In the genomic region with DNA sequence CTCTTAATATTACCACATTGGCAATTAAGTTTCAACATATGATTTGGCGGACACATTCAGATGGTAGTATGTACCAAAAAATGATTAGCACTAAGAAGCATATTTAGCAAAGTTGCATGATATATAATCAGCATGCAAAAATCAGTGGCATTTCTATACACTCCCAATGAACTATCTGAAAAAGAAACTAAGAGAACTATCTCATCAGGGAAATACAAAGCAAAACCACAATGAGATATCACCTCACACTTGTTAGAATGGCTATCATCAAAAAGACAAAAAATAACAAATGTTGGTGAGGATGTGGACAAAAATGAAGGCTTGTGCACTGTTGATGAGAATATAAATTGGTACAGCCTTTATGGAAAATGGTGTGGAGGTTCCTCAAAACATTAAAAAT, we compare ENCODE assay signal across 17 cellular contexts. TPM values are rescaled to one million over a fixed set of nuclear protein-coding genes. Genes with fewer than 3 reads are reported as not detected.
DNase-seq lines count a peak whose midpoint lies in the region; ATAC-seq, FAIRE-seq and TF ChIP-seq lines count a peak whose summit lies in the region.
"Had no signal": no experiment of that assay in that cellular context is flagged by ENCODE, and none has a peak within 500 bp of the region (broad histone marks: within the 10 kb centered on the region; RNA-seq: fewer than 3 reads in every experiment).

No MANE protein-coding gene starts in this region.

- H3K4me1 ChIP-seq in KMS-11 (ENCODE audit: low read depth, poor library complexity, severe bottlenecking) (peaks cover 42% of the 10 kb centered on the region), kidney (ENCODE audit: control insufficient read depth in 1 of 2, insufficient read depth in 1 of 2, low read depth in 1 of 2, low read length in 2 of 2) (no peaks in the 10 kb centered on the region)
- H3K4me1 ChIP-seq: Peyer's patch had no signal

- ATAC-seq in GM19351 (IDR thresholded peaks at IDR 0.05; ENCODE audit: unreplicated experiment) (peak; percentile 51), GM21717 (IDR thresholded peaks at IDR 0.05; ENCODE audit: unreplicated experiment) (peak; percentile 30)
- ATAC-seq in natural killer cell treated with Interleukin-12 subunit alpha and Interleukin-12 subunit beta and Interleukin-15 and Interleukin-18, amount 100 ng/mL, for 72 hours: no peak
- ATAC-seq: Right ventricle myocardium inferior had no signal

- H3K9ac ChIP-seq in KMS-11: peak overlapping the region; percentile 40
- H3K9ac ChIP-seq in kidney (ENCODE audit: low read length in 2 of 2): no peak overlapping the region

- DNase-seq in natural killer cell treated with Interleukin-12 subunit alpha and Interleukin-12 subunit beta and Interleukin-15 and Interleukin-18, amount 100 ng/mL, for 72 hours (ENCODE audit: low spot score): no peak
- DNase-seq in NCI-H82 (lab: John Stamatoyannopoulos, UW) (no peak), kidney (no peak)
- DNase-seq in activated T-cell treated with anti-CD3 and anti-CD28 coated beads, Interleukin-2, amount 50 U/mL, for 1 hour: no peak
- DNase-seq: DMS53, GOT3, IMR-90, NCI-H187, NCI-H446, NCI-H69, Peyer's patch, T-helper 9 cell had no signal

- H3K27ac Mint-ChIP-seq in natural killer cell treated with Interleukin-12 subunit alpha and Interleukin-12 subunit beta and Interleukin-15 and Interleukin-18, amount 100 ng/mL, for 72 hours: peak overlapping the region in 1 of 2 donors; percentile 14

- H4K20me1 ChIP-seq in KMS-11 (ENCODE audit: insufficient read depth): no peaks in the 10 kb centered on the region

- TF ChIP-seq CTCF in KMS-11 (conservative IDR thresholded peaks at IDR 0.05; ENCODE audit: low read depth, low read length): no peak
- no peak for TF ChIP-seq CTCF in kidney (IDR thresholded peaks at IDR 0.05; ENCODE audit: borderline replicate concordance, extremely low read depth, insufficient read depth)

- H3K79me2 ChIP-seq in KMS-11 (ENCODE audit: insufficient read depth, low read depth): no peaks in the 10 kb centered on the region

- H3K27ac ChIP-seq in KMS-11 (peak overlapping the region; percentile 73), kidney (ENCODE audit: low read depth in 2 of 2, low read length in 2 of 2) (no peak overlapping the region)
- H3K27ac ChIP-seq: Peyer's patch, SK-N-MC had no signal

- peaks cover 0 to 2% of the 10 kb centered on the region in 2 donors for H3K27me3 Mint-ChIP-seq in natural killer cell treated with Interleukin-12 subunit alpha and Interleukin-12 subunit beta and Interleukin-15 and Interleukin-18, amount 100 ng/mL, for 72 hours

- H3K4me1 Mint-ChIP-seq in natural killer cell treated with Interleukin-12 subunit alpha and Interleukin-12 subunit beta and Interleukin-15 and Interleukin-18, amount 100 ng/mL, for 72 hours (ENCODE audit: low read depth in 2 of 2): peaks cover 29 to 32% of the 10 kb centered on the region in 2 donors

- no peaks in the 10 kb centered on the region for H3K36me3 ChIP-seq in KMS-11 (ENCODE audit: insufficient read depth)
- H3K36me3 ChIP-seq in kidney (ENCODE audit: control insufficient read depth in 1 of 2, insufficient read depth in 2 of 2, low read length in 2 of 2): no peaks in the 10 kb centered on the region
- H3K36me3 ChIP-seq: Peyer's patch had no signal

- intact Hi-C loops in kidney (cut with DNase I): no loop called here

- H2AFZ ChIP-seq in KMS-11 (ENCODE audit: low read depth): peak overlapping the region; percentile 48

- H3K9me3 Mint-ChIP-seq in natural killer cell treated with Interleukin-12 subunit alpha and Interleukin-12 subunit beta and Interleukin-15 and Interleukin-18, amount 100 ng/mL, for 72 hours: no peaks in the 10 kb centered on the region

- H3K4me3 ChIP-seq in KMS-11 (IDR thresholded peaks at IDR 0.05; ENCODE audit: insufficient read depth, low read depth, low read length) (no peak overlapping the region), kidney (ENCODE audit: low read length in 2 of 2) (no peak overlapping the region)
- H3K4me3 ChIP-seq: Peyer's patch, SK-N-MC had no signal

- H3K4me2 ChIP-seq in KMS-11: peak overlapping the region; percentile 93

- FAIRE-seq in kidney (lab: Jason Lieb, UNC): no peak

- no peaks in the 10 kb centered on the region for H3K27me3 ChIP-seq in KMS-11 (ENCODE audit: insufficient read depth, low read depth)
- H3K27me3 ChIP-seq: Peyer's patch had no signal

- H3K4me3 Mint-ChIP-seq in natural killer cell treated with Interleukin-12 subunit alpha and Interleukin-12 subunit beta and Interleukin-15 and Interleukin-18, amount 100 ng/mL, for 72 hours: peak overlapping the region; percentile 11

- H3K36me3 Mint-ChIP-seq in natural killer cell treated with Interleukin-12 subunit alpha and Interleukin-12 subunit beta and Interleukin-15 and Interleukin-18, amount 100 ng/mL, for 72 hours: no peaks in the 10 kb centered on the region

- no peaks in the 10 kb centered on the region for H3K9me3 ChIP-seq in kidney (ENCODE audit: control insufficient read depth in 1 of 2, low read length in 2 of 2)

RNA-seq across cellular contexts. Expression of a gene that starts 31.4 kb away (rescaled TPM):
- 10 to 100 TPM; 26.1 to 27.7 TPM for total RNA-seq in natural killer cell treated with Interleukin-12 subunit alpha and Interleukin-12 subunit beta and Interleukin-15 and Interleukin-18, amount 100 ng/mL, for 72 hours
- 20.6 TPM for total RNA-seq in kidney
- 3.1 TPM for polyA plus RNA-seq in kidney (ENCODE audit: insufficient read depth, low read depth, low replicate concordance)

Comparison
In these comparisons a context has a peak if more than half of its experiments do, and no peak if none do; other contexts are left out.
1. ATAC-seq: peak in GM19351 (single experiment) and GM21717 (single experiment); none in natural killer cell treated with Interleukin-12 subunit alpha and Interleukin-12 subunit beta and Interleukin-15 and Interleukin-18, amount 100 ng/mL, for 72 hours (0 of 2).